In genomic region chrX:51242212-51242611, GRCh38 we compare ENCODE assay signal across 7 cellular contexts.
"Had no signal": no experiment of that assay in that cellular context is flagged by ENCODE, and none has a peak within 500 bp of the region (broad histone marks: within the 10 kb centered on the region; RNA-seq: fewer than 3 reads in every experiment).

No MANE protein-coding gene starts in this region.

- H3K4me2 ChIP-seq: KMS-11 had no signal

- FAIRE-seq: HepG2, HTR-8/SVneo had no signal

- DNase-seq: IMR-90, KBM-7, KG1 had no signal

- ATAC-seq: HepG2 had no signal

- H3K27ac ChIP-seq: HL-60, KMS-11 had no signal

- H3K9ac ChIP-seq: KMS-11 had no signal
